8 cellular contexts compared by ENCODE assay signal in the genomic region with DNA sequence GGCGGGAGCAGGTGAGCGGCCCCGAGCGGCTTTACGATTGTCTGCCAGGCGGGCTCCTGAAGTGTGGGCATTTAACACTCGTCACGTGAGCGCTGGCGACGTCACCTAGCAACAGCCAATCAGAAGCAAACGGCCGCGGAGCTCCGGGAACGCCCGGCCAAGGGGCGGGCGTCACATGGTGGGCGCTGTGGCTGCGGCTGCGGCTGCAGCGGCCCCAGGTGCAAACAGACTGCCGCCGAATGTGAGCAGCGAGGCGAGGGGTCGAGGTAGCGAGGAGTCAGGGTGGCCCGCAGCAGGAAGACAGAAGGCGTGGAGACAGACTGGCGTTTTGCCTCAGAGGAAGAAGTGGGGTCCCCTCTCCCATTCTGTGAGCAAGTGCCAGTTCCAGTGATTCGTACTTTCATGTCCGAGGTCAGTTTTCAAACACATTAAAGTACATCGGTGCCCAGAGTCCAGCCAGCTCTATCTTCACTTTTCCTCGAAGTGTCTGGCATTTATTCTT. TPM values are rescaled to one million over a fixed set of nuclear protein-coding genes. Genes with fewer than 3 reads are reported as not detected.
DNase-seq lines count a peak whose midpoint lies in the region; ATAC-seq and TF ChIP-seq lines count a peak whose summit lies in the region.

Gene DLX2, minus strand, starts transcription at position 43 of the 502 bp plus-strand sequence. CDS start 362 bp downstream, outside the sequence.

- peaks cover 48% of the 10 kb centered on the region for H3K4me1 Mint-ChIP-seq in CD8-positive, alpha-beta T cell (ENCODE audit: low read depth)

- peak within 1 kb of the TSS; percentile 46 for H3K4me3 ChIP-seq in CD8-positive, alpha-beta T cell (ENCODE audit: low read depth, low read length)

- CTCF ChIA-PET in CD8-positive, alpha-beta T cell (lab: Charles Lee), result interaction anchor here (0.7 to 2.6 kb wide), 7 partner anchors 10 to 399 kb away, joined by 3 to 10 read pairs (median 3); no protein-coding TSS in a partner anchor

- no peaks in the 10 kb centered on the region for H3K9me3 ChIP-seq in CD8-positive, alpha-beta T cell (ENCODE audit: low read length)

- H3K36me3 ChIP-seq in CD8-positive, alpha-beta T cell (ENCODE audit: insufficient read depth, low read length), result no peaks in the 10 kb centered on the region

- no peak within 1 kb of the TSS for H3K27ac ChIP-seq in CD8-positive, alpha-beta T cell (ENCODE audit: low read depth, low read length)

- peaks cover 62% of the 10 kb centered on the region for H3K27me3 Mint-ChIP-seq in CD8-positive, alpha-beta T cell (ENCODE audit: low read depth)

- no peaks in the 10 kb centered on the region for H3K9me3 Mint-ChIP-seq in CD8-positive, alpha-beta T cell

- peaks cover 89% of the 10 kb centered on the region for H3K27me3 ChIP-seq in CD8-positive, alpha-beta T cell (ENCODE audit: insufficient read depth, low read length)

- peak in 6 of 7 experiments; percentile 42 to 70 (median 60) for DNase-seq in CD8-positive, alpha-beta T cell
- DNase-seq in NCI-H526 treated with DMSO at 0.1 percent for 48 hours (lab: John Stamatoyannopoulos, UW) (peak; percentile 96), epidermal melanocyte (ENCODE audit: insufficient read length, low spot score) (peak; percentile 68), mucosa of gallbladder (ENCODE audit: low spot score) (peak; percentile 74)
- peak; percentile 76 to 81 for DNase-seq in activated CD4-positive, alpha-beta T cell treated with anti-CD3 and anti-CD28 coated beads, Interleukin-2, amount 50 U/mL, for 48 hours
- peak; percentile 55 for DNase-seq in stimulated activated naive CD4-positive, alpha-beta T cell treated with Interleukin-2 at 50 U/mL for 16 hours (lab: John Stamatoyannopoulos, UW)

- H3K4me3 Mint-ChIP-seq in CD8-positive, alpha-beta T cell, result peak within 1 kb of the TSS; percentile 80

- H3K36me3 Mint-ChIP-seq in CD8-positive, alpha-beta T cell, result no peaks in the 10 kb centered on the region

- peaks cover 76% of the 10 kb centered on the region for H3K4me1 ChIP-seq in CD8-positive, alpha-beta T cell (ENCODE audit: insufficient read depth, low read length)

- no peak within 1 kb of the TSS for H3K27ac Mint-ChIP-seq in CD8-positive, alpha-beta T cell

- POLR2A ChIA-PET in CD8-positive, alpha-beta T cell (lab: Charles Lee), result no interaction called here

- intact Hi-C loops in CD8-positive, alpha-beta T cell (cut with DNase I, micrococcal nuclease), result loop anchor here (2.0 to 10.0 kb wide), 8 partner anchors 16 to 668 kb away; partner anchors contain the start of genes DCAF17 (in 1 of the 2), HAT1 (in 1 of the 2), METTL8 (in 1 of the 2) and PDK1 (in 1 of the 2)

- peak; percentile 19 for ATAC-seq in CD8-positive, alpha-beta T cell
- ATAC-seq in GM19372 (IDR thresholded peaks at IDR 0.05; ENCODE audit: low read depth, unreplicated experiment) (peak; percentile 78), HG03439 (IDR thresholded peaks at IDR 0.05; ENCODE audit: unreplicated experiment) (peak; percentile 78)

- TF ChIP-seq CTCF in CD8-positive, alpha-beta T cell (IDR thresholded peaks at IDR 0.05), result no peak

RNA-seq across cellular contexts. Expression of gene DLX2, which starts in this region (rescaled TPM):
- under 1 TPM in 1 of 2 experiments, not detected in 1; 0.14 TPM for total RNA-seq in CD8-positive, alpha-beta T cell
- total RNA-seq in mucosa of gallbladder, result 0.14 TPM

Comparison
In these comparisons a context has a peak if more than half of its experiments do, and no peak if none do; other contexts are left out.
1. Peak in DNase-seq, ATAC-seq and H3K4me3 ChIP-seq in CD8-positive, alpha-beta T cell; RNA of the gene not detected or under 1 TPM.
2. Peak in DNase-seq in mucosa of gallbladder; RNA of the gene not detected or under 1 TPM.
3. ATAC-seq: peak in every context shown above with its lines; median percentile 78 in GM19372; 78 in HG03439; 19 in CD8-positive, alpha-beta T cell.